21 cellular contexts compared by ENCODE assay signal in the genomic region with DNA sequence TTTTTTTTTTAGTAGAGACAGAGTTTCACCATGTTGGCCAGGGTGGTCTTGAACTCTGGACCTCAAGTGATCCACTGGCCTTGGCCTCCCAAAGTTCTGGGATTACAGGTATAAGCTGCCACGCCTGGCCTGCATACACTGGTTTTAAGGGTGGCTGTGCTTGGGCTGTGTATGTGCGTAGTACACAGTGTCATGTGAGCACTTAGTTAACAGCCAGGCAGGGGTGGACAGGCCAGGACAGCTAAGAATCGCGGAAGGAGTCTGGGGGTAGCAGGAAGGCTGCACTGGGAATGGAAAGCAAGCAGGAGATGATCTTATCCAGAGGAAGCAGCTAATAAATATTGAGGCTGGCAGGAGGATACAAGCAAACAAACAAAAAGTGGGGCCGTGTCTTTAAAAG.
DNase-seq lines count a peak whose midpoint lies in the region; ATAC-seq, FAIRE-seq and TF ChIP-seq lines count a peak whose summit lies in the region.
"Had no signal": no experiment of that assay in that cellular context is flagged by ENCODE, and none has a peak within 500 bp of the region (broad histone marks: within the 10 kb centered on the region; RNA-seq: fewer than 3 reads in every experiment).

No MANE protein-coding gene starts in this region.

- ATAC-seq in right lobe of liver = peak; percentile 42 to 61 (median 48)
- no peak for ATAC-seq in HepG2
- ATAC-seq in central memory CD8-positive, alpha-beta T cell (replicated peaks; ENCODE audit: extremely low read depth, poor library complexity, severe bottlenecking) = no peak
- ATAC-seq: CD8-positive, alpha-beta T cell had no signal

- H3K9me3 Mint-ChIP-seq in central memory CD8-positive, alpha-beta T cell = no peaks in the 10 kb centered on the region
- H3K9me3 Mint-ChIP-seq: CD8-positive, alpha-beta T cell; IgD-negative memory B cell had no signal

- no peak for TF ChIP-seq EP300 in HepG2 (IDR thresholded peaks at IDR 0.05; ENCODE audit: low read depth in 2 of 2, low read length in 2 of 2)
- TF ChIP-seq EP300 in HepG2 (CRISPR knock-in tag; IDR thresholded peaks at IDR 0.05; ENCODE audit: borderline replicate concordance) = no peak

- no peak for TF ChIP-seq CTCF in right lobe of liver (IDR thresholded peaks at IDR 0.05)
- TF ChIP-seq CTCF in HepG2 (CRISPR knock-in tag; IDR thresholded peaks at IDR 0.05) = no peak
- no peak for TF ChIP-seq CTCF in hepatocyte (IDR thresholded peaks at IDR 0.05; ENCODE audit: poor library complexity)

- H2BK120ac ChIP-seq in trophoblast cell (ENCODE audit: insufficient read depth, low read length, poor library complexity) = no peak overlapping the region

- H4K20me1 ChIP-seq in HepG2 (ENCODE audit: insufficient read depth, low read length) (no peaks in the 10 kb centered on the region), hepatocyte (ENCODE audit: insufficient read depth, poor library complexity, severe bottlenecking) (peaks cover 85% of the 10 kb centered on the region)

- no peak overlapping the region for H3K4me3 ChIP-seq in right lobe of liver
- H3K4me3 ChIP-seq in HepG2 (replicated peaks in 1 of 3; ENCODE audit: insufficient read depth in 1 of 3, low read depth in 2 of 3, low read length in 3 of 3) = no peak overlapping the region
- no peak overlapping the region for H3K4me3 ChIP-seq in trophoblast cell (ENCODE audit: low read depth, low read length)
- H3K4me3 ChIP-seq in hepatocyte = no peak overlapping the region

- H3K79me1 ChIP-seq in trophoblast cell (ENCODE audit: low read length) = no peaks in the 10 kb centered on the region

- H3K4me3 Mint-ChIP-seq in central memory CD8-positive, alpha-beta T cell = no peak overlapping the region
- H3K4me3 Mint-ChIP-seq: CD14-positive monocyte; CD8-positive, alpha-beta T cell; HFFc6; IgD-negative memory B cell had no signal

- no peak overlapping the region for H4K12ac ChIP-seq in trophoblast cell (ENCODE audit: low read depth, low read length)

- no peak overlapping the region for H4K8ac ChIP-seq in trophoblast cell (ENCODE audit: low read depth, low read length)

- peaks cover 68% of the 10 kb centered on the region for H3K4me1 Mint-ChIP-seq in central memory CD8-positive, alpha-beta T cell
- H3K4me1 Mint-ChIP-seq: CD14-positive monocyte, IgD-negative memory B cell had no signal

- BruUV-seq in HepG2 (replicated peaks; lab: Mats Ljungman, UMichigan) = no TSS peak

- H3K27me3 ChIP-seq in right lobe of liver = no peaks in the 10 kb centered on the region
- no peaks in the 10 kb centered on the region for H3K27me3 ChIP-seq in HepG2 (ENCODE audit: control insufficient read depth in 1 of 2, insufficient read depth in 2 of 2, low read length in 2 of 2)
- no peaks in the 10 kb centered on the region for H3K27me3 ChIP-seq in trophoblast cell (ENCODE audit: insufficient read depth, low read length)
- no peaks in the 10 kb centered on the region for H3K27me3 ChIP-seq in hepatocyte

- H3K9ac ChIP-seq in HepG2 (ENCODE audit: insufficient read depth, low read depth, low read length) = no peak overlapping the region
- H3K9ac ChIP-seq in trophoblast cell (ENCODE audit: low read length) = no peak overlapping the region

- H3K36me3 ChIP-seq in right lobe of liver = no peaks in the 10 kb centered on the region
- H3K36me3 ChIP-seq in HepG2 (replicated peaks in 1 of 2; ENCODE audit: control insufficient read depth in 1 of 2, insufficient read depth in 2 of 2, low read length in 2 of 2) = no peaks in the 10 kb centered on the region
- H3K36me3 ChIP-seq in trophoblast cell (ENCODE audit: control insufficient read depth in 1 of 2, insufficient read depth in 2 of 2, low read length in 2 of 2) = no peaks in the 10 kb centered on the region
- no peaks in the 10 kb centered on the region for H3K36me3 ChIP-seq in hepatocyte (replicated peaks; ENCODE audit: insufficient read depth, low read depth)

- peak overlapping the region; percentile 47 for H3K23ac ChIP-seq in trophoblast cell (ENCODE audit: low read length)

- 22% methylated on average over 4 of the region's 5 CpGs for WGBS in right lobe of liver (ENCODE audit: insufficient coverage, low coverage, low lambda C conversion rate, missing lambda C conversion rate)
- 54% methylated on average over 5 of the region's 5 CpGs for WGBS in HepG2 (ENCODE audit: low lambda C conversion rate)
- no CpG with 5 or more reads among the region's 5 CpGs for WGBS in trophoblast cell (ENCODE audit: extremely low coverage, insufficient coverage, insufficient read length)
- WGBS in hepatocyte (ENCODE audit: low lambda C conversion rate, missing lambda C conversion rate) = 65% methylated on average over 5 of the region's 5 CpGs

- H3K9me2 ChIP-seq in hepatocyte (replicated peaks; ENCODE audit: insufficient read depth) = no peaks in the 10 kb centered on the region

- DNase-seq in right lobe of liver (no peak), HepG2 (ENCODE audit: low spot score) (no peak), trophoblast cell (no peak), hepatocyte (ENCODE audit: low spot score) (no peak), HUDEP-2 (lab: John Stamatoyannopoulos, UW; ENCODE audit: unreplicated experiment in 76 of 76) (no peak), foreskin melanocyte (no peak)
- no peak for DNase-seq in central memory CD8-positive, alpha-beta T cell (ENCODE audit: low spot score in 2 of 2)
- DNase-seq: CD8-positive, alpha-beta T cell; COR-L47; DMS153; DMS79 treated with DMSO at 0.1 percent for 48 hours; EL; GOT3; HCEC 1CT; HFFc6 had no signal

- no peaks in the 10 kb centered on the region for H3K27me3 Mint-ChIP-seq in central memory CD8-positive, alpha-beta T cell
- H3K27me3 Mint-ChIP-seq: IgD-negative memory B cell had no signal

- H3K36me3 Mint-ChIP-seq in central memory CD8-positive, alpha-beta T cell (ENCODE audit: insufficient read depth) = peaks cover 7% of the 10 kb centered on the region
- H3K36me3 Mint-ChIP-seq: CD14-positive monocyte; CD8-positive, alpha-beta T cell had no signal

- no peak for FAIRE-seq in HepG2 (lab: Jason Lieb, UNC)
- FAIRE-seq: G401.6, GM12891 had no signal

- H3K27ac ChIP-seq in right lobe of liver (peak overlapping the region in 2 of 3 donors; percentile 6 to 59), HepG2 (ENCODE audit: extremely low read length, insufficient read depth, low read length) (no peak overlapping the region), trophoblast cell (ENCODE audit: low read depth, low read length) (no peak overlapping the region), hepatocyte (no peak overlapping the region)
- H3K27ac ChIP-seq: 22Rv1, HL-60 had no signal

- CTCF ChIA-PET in HepG2 (lab: Yijun Ruan, JAX; ENCODE audit: low intra/inter-chr PET ratio, low total read pairs) = no interaction called here

- H2AFZ ChIP-seq in HepG2 (ENCODE audit: low read length) (no peak overlapping the region), trophoblast cell (ENCODE audit: insufficient read depth, low read length, poor library complexity) (no peak overlapping the region), hepatocyte (no peak overlapping the region)

- H3K4me1 ChIP-seq in right lobe of liver (peaks cover 0 to 28% (median 12%) of the 10 kb centered on the region in 4 donors), HepG2 (ENCODE audit: insufficient read depth, low read length) (peaks cover 17% of the 10 kb centered on the region), trophoblast cell (ENCODE audit: control insufficient read depth in 1 of 2, insufficient read depth in 2 of 2, low read length in 2 of 2) (peaks cover 0 to 6% of the 10 kb centered on the region in 2 experiments), hepatocyte (ENCODE audit: insufficient read depth) (no peaks in the 10 kb centered on the region)

- H2BK12ac ChIP-seq in trophoblast cell (ENCODE audit: low read length) = no peak overlapping the region

- H3K14ac ChIP-seq in trophoblast cell (ENCODE audit: low read length) = no peak overlapping the region

- TF ChIP-seq POLR2A in right lobe of liver (IDR thresholded peaks at IDR 0.05) (no peak), HepG2 (IDR thresholded peaks at IDR 0.05; ENCODE audit: insufficient read depth in 1 of 2, low read depth in 2 of 2, low read length in 2 of 2) (no peak)

- POLR2A ChIA-PET in HepG2 (lab: Yijun Ruan, JAX) = no interaction called here

- in situ Hi-C loops in HepG2 (cut with HindIII; ENCODE audit: extremely low pct_ligation_motif_present, low pct_unique_long_range_greater_than_20kb) = no loop called here

- H3K18ac ChIP-seq in trophoblast cell (ENCODE audit: low read length) = no peak overlapping the region

- no peak for TF ChIP-seq RAD21 in HepG2 (CRISPR knock-in tag; IDR thresholded peaks at IDR 0.05)

- H2BK5ac ChIP-seq in trophoblast cell (ENCODE audit: low read depth, low read length, poor library complexity) = no peak overlapping the region

- no peak overlapping the region for H3K4ac ChIP-seq in trophoblast cell (ENCODE audit: low read depth, low read length)

- no peak overlapping the region for H2AK5ac ChIP-seq in trophoblast cell (ENCODE audit: low read length)

- no peaks in the 10 kb centered on the region for H3K79me2 ChIP-seq in HepG2 (ENCODE audit: insufficient read depth, low read length)
- no peaks in the 10 kb centered on the region for H3K79me2 ChIP-seq in trophoblast cell (ENCODE audit: control insufficient read depth, insufficient read depth, low read length, poor library complexity)
- peaks cover 77% of the 10 kb centered on the region for H3K79me2 ChIP-seq in hepatocyte

- intact Hi-C loops in right lobe of liver (cut with DNase I) (no loop called here), HepG2 (cut with micrococcal nuclease; ENCODE audit: unreplicated experiment) (no loop called here)

- H3K9me3 ChIP-seq in right lobe of liver (no peaks in the 10 kb centered on the region), HepG2 (ENCODE audit: low read length) (no peaks in the 10 kb centered on the region), trophoblast cell (ENCODE audit: insufficient read depth, low read depth, low read length) (no peaks in the 10 kb centered on the region), hepatocyte (ENCODE audit: low read depth) (no peaks in the 10 kb centered on the region)

- H3K27ac Mint-ChIP-seq in central memory CD8-positive, alpha-beta T cell (ENCODE audit: low read depth) = peak overlapping the region; percentile 26
- H3K27ac Mint-ChIP-seq: CD14-positive monocyte; CD8-positive, alpha-beta T cell; HFFc6 had no signal

- H4K91ac ChIP-seq in trophoblast cell (ENCODE audit: low read depth, low read length) = no peak overlapping the region

- H3K4me2 ChIP-seq in HepG2 (ENCODE audit: low read depth, low read length) (no peak overlapping the region), trophoblast cell (ENCODE audit: low read length) (no peak overlapping the region), hepatocyte (no peak overlapping the region)

TF ChIP-seq in HepG2, 621 proteins besides CTCF, POLR2A, EP300 and RAD21 (continues in another document):
- no peak for TF ChIP-seq THAP8 (CRISPR knock-in tag; IDR thresholded peaks at IDR 0.05; ENCODE audit: borderline replicate concordance)
- TF ChIP-seq SMARCC2 (IDR thresholded peaks at IDR 0.05) = no peak
- no peak for TF ChIP-seq ZNF878 (CRISPR knock-in tag; IDR thresholded peaks at IDR 0.05)

Comparison
In these comparisons a context has a peak if more than half of its experiments do, and no peak if none do; other contexts are left out.
1. ATAC-seq: peak in right lobe of liver (4 of 4); none in HepG2 (single experiment) and central memory CD8-positive, alpha-beta T cell (single experiment).
2. H3K27ac ChIP-seq: peak in right lobe of liver (2 of 3); none in HepG2 (single experiment), trophoblast cell (single experiment) and hepatocyte (single experiment).